2 cellular contexts compared by ENCODE assay signal in genomic region chr16:27781195-27781524, GRCh38.
TF ChIP-seq lines count a peak whose summit lies in the region.

No MANE protein-coding gene starts in this region.

TF ChIP-seq in HEK293, 187 proteins besides CTCF, POLR2A, EP300 and RAD21:
- TF ChIP-seq ZNF521 (tag by site-specific recombination; IDR thresholded peaks at IDR 0.05) (no peak), ZNF600 (tag by site-specific recombination; IDR thresholded peaks at IDR 0.05) (0 out of 2 replicates have a peak, but pooled peaks have one; percentile 31), ZNF488 (tag by site-specific recombination; IDR thresholded peaks at IDR 0.05) (no peak), ZNF19 (tag by site-specific recombination; IDR thresholded peaks at IDR 0.05; ENCODE audit: low read depth) (no peak), ZNF121 (tag by site-specific recombination; IDR thresholded peaks at IDR 0.05) (no peak)
TF ChIP-seq in HEK293: peak in this region for 1.

TF ChIP-seq in H1, 55 proteins besides CTCF, POLR2A, EP300 and RAD21:
- TF ChIP-seq, protein P1, sequence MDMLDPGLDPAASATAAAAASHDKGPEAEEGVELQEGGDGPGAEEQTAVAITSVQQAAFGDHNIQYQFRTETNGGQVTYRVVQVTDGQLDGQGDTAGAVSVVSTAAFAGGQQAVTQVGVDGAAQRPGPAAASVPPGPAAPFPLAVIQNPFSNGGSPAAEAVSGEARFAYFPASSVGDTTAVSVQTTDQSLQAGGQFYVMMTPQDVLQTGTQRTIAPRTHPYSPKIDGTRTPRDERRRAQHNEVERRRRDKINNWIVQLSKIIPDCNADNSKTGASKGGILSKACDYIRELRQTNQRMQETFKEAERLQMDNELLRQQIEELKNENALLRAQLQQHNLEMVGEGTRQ (IDR thresholded peaks at IDR 0.05; ENCODE audit: low read length) = no peak
- TF ChIP-seq POLR2AphosphoS5 (IDR thresholded peaks at IDR 0.05; ENCODE audit: low read depth, low read length) = no peak
- TF ChIP-seq CBX5 (IDR thresholded peaks at IDR 0.05; ENCODE audit: low read depth, low read length) = no peak
- no peak for TF ChIP-seq ZNF274 (IDR thresholded peaks at IDR 0.05; ENCODE audit: borderline replicate concordance, extremely low read depth, low read length)
- no peak for TF ChIP-seq BACH1 (IDR thresholded peaks at IDR 0.05; ENCODE audit: low read length)
- TF ChIP-seq SAP30 (IDR thresholded peaks at IDR 0.05; ENCODE audit: insufficient read depth, insufficient replicate concordance, low read length) = no peak
- TF ChIP-seq CREB1 (IDR thresholded peaks at IDR 0.05) = no peak
- no peak for TF ChIP-seq RFX5 (IDR thresholded peaks at IDR 0.05; ENCODE audit: borderline replicate concordance, low read depth, low read length)
- no peak for TF ChIP-seq HDAC6 (IDR thresholded peaks at IDR 0.05; ENCODE audit: low read depth, low read length)
